Comparison of ENCODE assay signal across 8 cellular contexts in genomic region chr6:41602864-41603608, GRCh38. TPM values are rescaled to one million over a fixed set of nuclear protein-coding genes. Genes with fewer than 3 reads are reported as not detected.
DNase-seq lines count a peak whose midpoint lies in the region; ATAC-seq and TF ChIP-seq lines count a peak whose summit lies in the region.

No MANE protein-coding gene starts in this region.

- H4K20me1 ChIP-seq in PC-3 (ENCODE audit: low read length) = no peaks in the 10 kb centered on the region

- BruUV-seq in PC-3 (replicated peaks; lab: Mats Ljungman, UMichigan) = TSS peak; percentile 10

- H3K4me2 ChIP-seq in PC-3 (ENCODE audit: low read length) = peak overlapping the region; percentile 77

- no peaks in the 10 kb centered on the region for H3F3A ChIP-seq in PC-3 (ENCODE audit: low read length, unreplicated experiment)

- no peaks in the 10 kb centered on the region for H3K9me3 ChIP-seq in PC-3 (ENCODE audit: low read length)

- H3K27ac ChIP-seq in PC-3 (ENCODE audit: low read length) = no peak overlapping the region

- peak overlapping the region in 3 of 10 donors; percentile 6 to 42 (median 12) for H3K4me3 Mint-ChIP-seq in naive thymus-derived CD8-positive, alpha-beta T cell

- H3K36me3 ChIP-seq in PC-3 (ENCODE audit: low read depth, low read length) = no peaks in the 10 kb centered on the region

- no peak overlapping the region for H3K9ac ChIP-seq in PC-3 (ENCODE audit: low read length)

- H3K27me3 ChIP-seq in PC-3 (ENCODE audit: low read length) = no peaks in the 10 kb centered on the region

- H3K4me3 ChIP-seq in PC-3 (ENCODE audit: low read length) = peak overlapping the region; percentile 45; the same call in 1 of the 2 replicates
- no peak overlapping the region for H3K4me3 ChIP-seq in fibroblast of mammary gland (ENCODE audit: control insufficient read depth, low read depth, low read length)

- POLR2A ChIA-PET in PC-3 (lab: Charles Lee; ENCODE audit: unreplicated experiment) = interaction anchor here (0.6 to 0.7 kb wide), 2 partner anchors 16 to 34 kb away, joined by 3 to 6 read pairs; no protein-coding TSS in a partner anchor
- POLR2A ChIA-PET in naive thymus-derived CD8-positive, alpha-beta T cell (lab: Charles Lee) = interaction anchor here (0.5 to 1.4 kb wide), 5 partner anchors 27 to 613 kb away, joined by 3 to 4 read pairs (median 3); no protein-coding TSS in a partner anchor

- peaks cover 0 to 7% (median 4%) of the 10 kb centered on the region in 4 donors for H3K4me1 Mint-ChIP-seq in naive thymus-derived CD8-positive, alpha-beta T cell

- no peaks in the 10 kb centered on the region for H3K36me3 Mint-ChIP-seq in naive thymus-derived CD8-positive, alpha-beta T cell

- peak overlapping the region in 1 of 10 donors; percentile 37 for H3K27ac Mint-ChIP-seq in naive thymus-derived CD8-positive, alpha-beta T cell

- H3K79me2 ChIP-seq in PC-3 (ENCODE audit: low read length) = no peaks in the 10 kb centered on the region

- intact Hi-C loops in PC-3 (cut with micrococcal nuclease) = loop anchor here (1.0 to 10.0 kb wide), 2 partner anchors 79 to 172 kb away; partner anchors contain the start of gene FRS3

- DNase-seq in KG1 (lab: John Stamatoyannopoulos, UW) (peak; percentile 64), PC-3 (peak; percentile 85), activated T-cell treated with anti-CD3 and anti-CD28 coated beads for 48 hours (ENCODE audit: low read depth) (peak; percentile 66), fibroblast of mammary gland (ENCODE audit: low read depth) (peak; percentile 79)
- DNase-seq in naive thymus-derived CD8-positive, alpha-beta T cell = peak; percentile 48 to 85 (median 70)
- peak; percentile 45 to 54 for DNase-seq in stimulated activated CD8-positive, alpha-beta memory T cell treated with anti-CD3 and anti-CD28 coated beads, Interleukin-7, amount 100 ng/mL, for 4 hours (ENCODE audit: low read depth in 2 of 2)

- CTCF ChIA-PET in PC-3 (lab: Charles Lee) = interaction anchor here (0.6 to 1.8 kb wide), 5 partner anchors 10 to 235 kb away, joined by 3 to 12 read pairs (median 9); no protein-coding TSS in a partner anchor

- H3K4me1 ChIP-seq in PC-3 (ENCODE audit: insufficient read depth, low read length) = peaks cover 7% of the 10 kb centered on the region

- H3K9me2 ChIP-seq in PC-3 (replicated peaks; ENCODE audit: low read length) = no peaks in the 10 kb centered on the region

- peak; percentile 83 for ATAC-seq in PC-3
- ATAC-seq in naive thymus-derived CD8-positive, alpha-beta T cell = peak; percentile 83 to 88
- ATAC-seq in GM19328 (IDR thresholded peaks at IDR 0.05; ENCODE audit: unreplicated experiment) = no peak

- peak; percentile 85 for TF ChIP-seq CTCF in GM12874 (IDR thresholded peaks at IDR 0.05; ENCODE audit: insufficient read depth, low read depth, low read length)
- peak; percentile 97 for TF ChIP-seq CTCF in PC-3 (conservative IDR thresholded peaks at IDR 0.05; ENCODE audit: low read depth, low read length)
- TF ChIP-seq CTCF in fibroblast of mammary gland (conservative IDR thresholded peaks at IDR 0.05; ENCODE audit: control insufficient read depth, insufficient read depth, low read depth, low read length) = peak; percentile 87

- no peaks in the 10 kb centered on the region for H3K9me3 Mint-ChIP-seq in naive thymus-derived CD8-positive, alpha-beta T cell

- peak overlapping the region; percentile 75 for H2AFZ ChIP-seq in PC-3 (ENCODE audit: low read length)

- H3K27me3 Mint-ChIP-seq in naive thymus-derived CD8-positive, alpha-beta T cell = peaks cover 0 to 11% (median 5%) of the 10 kb centered on the region in 5 donors

RNA-seq across cellular contexts. Expression of gene MDFI, which starts 35.2 kb away (rescaled TPM):
- total RNA-seq in PC-3 (2014; rRNA removed) = 96.4 and 113 TPM in 2 replicates
- total RNA-seq in naive thymus-derived CD8-positive, alpha-beta T cell = not detected
- polyA plus RNA-seq in naive thymus-derived CD8-positive, alpha-beta T cell = not detected

RNA-seq across cellular contexts. Expression of gene FOXP4, which starts 56.9 kb away (rescaled TPM):
- 6.7 and 15.5 TPM in 2 replicates for total RNA-seq in PC-3 (2014; rRNA removed)
- 1 to 10 TPM; 3.9 to 5.1 TPM for total RNA-seq in naive thymus-derived CD8-positive, alpha-beta T cell
- polyA plus RNA-seq in naive thymus-derived CD8-positive, alpha-beta T cell = under 1 TPM; 0.07 to 0.19 (median 0.15) TPM

Comparison
In these comparisons a context has a peak if more than half of its experiments do, and no peak if none do; other contexts are left out.
1. RNA of gene MDFI, which starts 35.2 kb away (total RNA-seq): 96.4 to 113 TPM in PC-3; not detected in naive thymus-derived CD8-positive, alpha-beta T cell; every median in the first group is over 10 times any median in the second.
2. Peak in every context shown above with its lines, with median percentiles within 50 percentile points of each other: CTCF ChIP-seq and DNase-seq.